24 cellular contexts compared by ENCODE assay signal in genomic region chr14:105116451-105117256, GRCh38. TPM values are rescaled to one million over a fixed set of nuclear protein-coding genes. Genes with fewer than 3 reads are reported as not detected.
"Had no signal": no experiment of that assay in that cellular context is flagged by ENCODE, and none has a peak within 500 bp of the region (broad histone marks: within the 10 kb centered on the region; RNA-seq: fewer than 3 reads in every experiment).

No MANE protein-coding gene starts in this region.

- H3K27ac ChIP-seq: ascending aorta, esophagus muscularis mucosa, gastroesophageal sphincter, heart right ventricle, ovary, sigmoid colon, tibial artery, uterus had no signal

- H3K36me3 ChIP-seq: ascending aorta, esophagus muscularis mucosa, gastroesophageal sphincter, heart right ventricle, ovary, sigmoid colon, uterus had no signal

- H3K27me3 Mint-ChIP-seq: activated naive CD4-positive, alpha-beta T cell treated with anti-CD3 and anti-CD28 coated beads, Interleukin-2, amount 50 U/mL, for 24 hours had no signal

- H3K9me3 ChIP-seq: ovary, uterus had no signal

- DNase-seq: activated CD4-positive, alpha-beta T cell treated with anti-CD3 and anti-CD28 coated beads, Interleukin-2, amount 10 ng/mL, durations not matched to agents 24 days and 14 days; activated CD4-positive, CD25-positive, alpha-beta regulatory T cell; activated CD8-positive, alpha-beta T cell treated with anti-CD3 and anti-CD28 coated beads for 36 hours; activated effector memory CD4-positive, alpha-beta T cell treated with anti-CD3 and anti-CD28 coated beads, Interleukin-2, amount 50 U/mL, for 16 hours; activated T-cell treated with anti-CD3 and anti-CD28 coated beads, Interleukin-2, amount 50 U/mL, for 72 hours; cortex of kidney; effector CD4-positive, alpha-beta T cell; heart right ventricle; kidney glomerular epithelial cell; left ventricle myocardium superior; mucosa of descending colon; naive B cell; ovary; sigmoid colon; stimulated activated CD4-positive, alpha-beta T cell treated with anti-CD3 and anti-CD28 coated beads, Interleukin-4, amount 100 ng/mL, for 4 hours; T-helper 1 cell; T-helper 9 cell; uterus had no signal

- H3K4me3 ChIP-seq: ascending aorta, esophagus muscularis mucosa, gastroesophageal sphincter, heart right ventricle, mucosa of descending colon, ovary, sigmoid colon, tibial artery, uterus had no signal

- ATAC-seq: activated CD8-positive, alpha-beta T cell treated with anti-CD3 and anti-CD28 coated beads for 36 hours; activated T-cell treated with anti-CD3 and anti-CD28 coated beads, Interleukin-2, amount 50 U/mL, for 72 hours; gastroesophageal sphincter; heart right ventricle; left ventricle myocardium superior; mucosa of descending colon; stimulated activated memory B cell treated with anti-CD40 and anti-IgM and Interleukin-4, amounts not matched to agents 10 μg/mL and 1 μg/mL and 100 μg/mL, for 72 hours had no signal

- H3K4me3 Mint-ChIP-seq: activated CD4-positive, alpha-beta T cell treated with anti-CD3 and anti-CD28 coated beads, Interleukin-2, amount 10 ng/mL, durations not matched to agents 24 days and 14 days; activated CD8-positive, alpha-beta T cell treated with anti-CD3 and anti-CD28 coated beads for 36 hours; activated naive CD4-positive, alpha-beta T cell treated with anti-CD3 and anti-CD28 coated beads, Interleukin-2, amount 50 U/mL, for 24 hours; activated T-cell treated with anti-CD3 and anti-CD28 coated beads, Interleukin-2, amount 50 U/mL, for 72 hours; naive B cell; stimulated activated memory B cell treated with anti-CD40 and anti-IgM and Interleukin-4, amounts not matched to agents 10 μg/mL and 1 μg/mL and 100 μg/mL, for 72 hours had no signal

- H3K27ac Mint-ChIP-seq: activated CD4-positive, alpha-beta T cell treated with anti-CD3 and anti-CD28 coated beads, Interleukin-2, amount 10 ng/mL, durations not matched to agents 24 days and 14 days; activated CD8-positive, alpha-beta T cell treated with anti-CD3 and anti-CD28 coated beads for 36 hours; activated naive CD4-positive, alpha-beta T cell treated with anti-CD3 and anti-CD28 coated beads, Interleukin-2, amount 50 U/mL, for 24 hours; activated T-cell treated with anti-CD3 and anti-CD28 coated beads, Interleukin-2, amount 50 U/mL, for 72 hours; stimulated activated memory B cell treated with anti-CD40 and anti-IgM and Interleukin-4, amounts not matched to agents 10 μg/mL and 1 μg/mL and 100 μg/mL, for 72 hours had no signal

- H3K36me3 Mint-ChIP-seq: stimulated activated memory B cell treated with anti-CD40 and anti-IgM and Interleukin-4, amounts not matched to agents 10 μg/mL and 1 μg/mL and 100 μg/mL, for 72 hours had no signal

- H3K4me1 ChIP-seq: ascending aorta, esophagus muscularis mucosa, gastroesophageal sphincter, heart right ventricle, sigmoid colon, tibial artery, uterus had no signal

- H3K4me1 Mint-ChIP-seq: activated CD4-positive, alpha-beta T cell treated with anti-CD3 and anti-CD28 coated beads, Interleukin-2, amount 10 ng/mL, durations not matched to agents 24 days and 14 days; activated naive CD4-positive, alpha-beta T cell treated with anti-CD3 and anti-CD28 coated beads, Interleukin-2, amount 50 U/mL, for 24 hours; naive B cell; stimulated activated memory B cell treated with anti-CD40 and anti-IgM and Interleukin-4, amounts not matched to agents 10 μg/mL and 1 μg/mL and 100 μg/mL, for 72 hours had no signal

- H3K9me3 Mint-ChIP-seq: activated naive CD4-positive, alpha-beta T cell treated with anti-CD3 and anti-CD28 coated beads, Interleukin-2, amount 50 U/mL, for 24 hours had no signal

RNA-seq across cellular contexts. Expression of gene GPR132, which starts 51.4 kb away (rescaled TPM):
- total RNA-seq: ascending aorta had no signal
